11 cellular contexts compared by ENCODE assay signal in genomic region chr10:89534826-89535166, GRCh38. TPM values are rescaled to one million over a fixed set of nuclear protein-coding genes. Genes with fewer than 3 reads are reported as not detected.
DNase-seq lines count a peak whose midpoint lies in the region; TF ChIP-seq lines count a peak whose summit lies in the region.
"Had no signal": no experiment of that assay in that cellular context is flagged by ENCODE, and none has a peak within 500 bp of the region (broad histone marks: within the 10 kb centered on the region; RNA-seq: fewer than 3 reads in every experiment).

No MANE protein-coding gene starts in this region.

- H3K9ac ChIP-seq in NT2/D1 (ENCODE audit: insufficient read length, low read depth) (peak overlapping the region; percentile 76), neuronal stem cell (ENCODE audit: low read depth, low read length, poor library complexity) (no peak overlapping the region)

- peak overlapping the region in 1 of 4 donors; percentile 48 for H3K27ac ChIP-seq in esophagus muscularis mucosa (replicated peaks in 1 of 4)
- H3K27ac ChIP-seq in neuronal stem cell (replicated peaks; ENCODE audit: low read length), result no peak overlapping the region

- H3K4me1 ChIP-seq in NT2/D1 (ENCODE audit: insufficient read depth, insufficient read length), result peaks cover 2% of the 10 kb centered on the region
- H3K4me1 ChIP-seq in esophagus muscularis mucosa, result peaks cover 8 to 23% (median 20%) of the 10 kb centered on the region in 4 donors
- peaks cover 4 to 9% of the 10 kb centered on the region in 2 donors for H3K4me1 ChIP-seq in neuronal stem cell (ENCODE audit: control insufficient read depth in 2 of 2, insufficient read depth in 1 of 2, low read depth in 1 of 2, low read length in 2 of 2)

- H3K23ac ChIP-seq in neuronal stem cell (ENCODE audit: low read depth, low read length, poor library complexity), result no peak overlapping the region

- H2AFZ ChIP-seq in neuronal stem cell (ENCODE audit: low read length), result peak overlapping the region; percentile 87

- intact Hi-C loops in esophagus muscularis mucosa (cut with DNase I), result no loop called here

- no peak overlapping the region for H2BK15ac ChIP-seq in neuronal stem cell (ENCODE audit: low read length)

- WGBS in esophagus muscularis mucosa, result 22% methylated on average over 8 of the region's 8 CpGs
- WGBS in neuronal stem cell (ENCODE audit: extremely low coverage in 2 of 2, insufficient read length in 2 of 2, insufficient replicate concordance in 1 of 2), 2 donors, result no CpG with 5 or more reads among the region's 8 CpGs

- no peak overlapping the region for H4K8ac ChIP-seq in neuronal stem cell (ENCODE audit: low read depth, low read length)

- CTCF ChIA-PET in AG04449 (lab: Yijun Ruan, JAX), result interaction anchor here (0.9 to 2.3 kb wide), 2 partner anchors 28 to 166 kb away, joined by 3 to 7 read pairs; no protein-coding TSS in a partner anchor

- no peak for DNase-seq in AG04449 (ENCODE audit: low read depth, low spot score)
- no peak for DNase-seq in NT2/D1 (ENCODE audit: low read depth, low spot score)
- DNase-seq in esophagus muscularis mucosa (ENCODE audit: extremely low spot score), result no peak
- no peak for DNase-seq in neuronal stem cell (ENCODE audit: low spot score)
- no peak for DNase-seq in NCI-H1048 (lab: John Stamatoyannopoulos, UW)
- DNase-seq in NCI-H128 (lab: John Stamatoyannopoulos, UW; ENCODE audit: unreplicated experiment), result no peak
- no peak for DNase-seq in mucosa of gallbladder (ENCODE audit: low spot score)
- no peak for DNase-seq in SKM-1 (lab: John Stamatoyannopoulos, UW; ENCODE audit: unreplicated experiment)
- DNase-seq: dermis blood vessel endothelial cell had no signal

- H2AK5ac ChIP-seq in neuronal stem cell (ENCODE audit: low read depth, low read length), result no peak overlapping the region

- H2BK12ac ChIP-seq in neuronal stem cell (ENCODE audit: low read length), result no peak overlapping the region

- no peaks in the 10 kb centered on the region for H3K79me1 ChIP-seq in neuronal stem cell (ENCODE audit: low read depth, low read length)

- no peaks in the 10 kb centered on the region for H3K36me3 ChIP-seq in NT2/D1 (ENCODE audit: insufficient read depth, insufficient read length, low read length)
- no peaks in the 10 kb centered on the region for H3K36me3 ChIP-seq in esophagus muscularis mucosa
- no peaks in the 10 kb centered on the region for H3K36me3 ChIP-seq in neuronal stem cell (replicated peaks in 1 of 2; ENCODE audit: control insufficient read depth in 2 of 2, insufficient read depth in 2 of 2, low read length in 2 of 2)

- peaks cover 13% of the 10 kb centered on the region for H3K27me3 ChIP-seq in NT2/D1 (ENCODE audit: insufficient read depth, insufficient read length)
- H3K27me3 ChIP-seq in esophagus muscularis mucosa, result peaks cover 0 to 64% (median 36%) of the 10 kb centered on the region in 4 donors
- H3K27me3 ChIP-seq in neuronal stem cell (ENCODE audit: control insufficient read depth in 3 of 3, insufficient read depth in 3 of 3, low read depth in 1 of 3, low read length in 3 of 3), result peaks cover 13 to 65% (median 24%) of the 10 kb centered on the region in 3 experiments

- TF ChIP-seq CTCF in AG04449 (IDR thresholded peaks at IDR 0.05; ENCODE audit: insufficient read depth, low read length, missing control alignments) (no peak), esophagus muscularis mucosa (IDR thresholded peaks at IDR 0.05) (no peak)

- H3K4me3 ChIP-seq in AG04449 (ENCODE audit: low read depth, low read length) (peak overlapping the region; percentile 56), NT2/D1 (ENCODE audit: insufficient read length, low read depth) (peak overlapping the region; percentile 62), esophagus muscularis mucosa (peak overlapping the region; percentile 55 to 60 (median 58)), neuronal stem cell (ENCODE audit: low read length in 2 of 2) (peak overlapping the region; percentile 27 to 75)

- TF ChIP-seq POLR2A in esophagus muscularis mucosa (IDR thresholded peaks at IDR 0.05; ENCODE audit: low read depth), result no peak

- H2BK5ac ChIP-seq in neuronal stem cell (ENCODE audit: low read length), result no peak overlapping the region

- no peak overlapping the region for H3K18ac ChIP-seq in neuronal stem cell (ENCODE audit: low read length)

- no peak overlapping the region for H3K14ac ChIP-seq in neuronal stem cell (ENCODE audit: low read length)

- POLR2A ChIA-PET in AG04449 (lab: Yijun Ruan, JAX), result no interaction called here

- H3K4me2 ChIP-seq in neuronal stem cell (ENCODE audit: insufficient read depth, low read length, poor library complexity, severe bottlenecking), result peak overlapping the region; percentile 87

- H4K91ac ChIP-seq in neuronal stem cell (ENCODE audit: low read depth, low read length, poor library complexity), result no peak overlapping the region

- H3K9me3 ChIP-seq in NT2/D1 (ENCODE audit: insufficient read depth, low read length) (no peaks in the 10 kb centered on the region), esophagus muscularis mucosa (no peaks in the 10 kb centered on the region), neuronal stem cell (replicated peaks in 1 of 2; ENCODE audit: control insufficient read depth in 2 of 2, insufficient read depth in 1 of 2, low read depth in 1 of 2, low read length in 2 of 2) (no peaks in the 10 kb centered on the region)

- no peak overlapping the region for H3K4ac ChIP-seq in neuronal stem cell (ENCODE audit: low read length)

- TF ChIP-seq EP300 in esophagus muscularis mucosa (IDR thresholded peaks at IDR 0.05), result no peak

- no peak overlapping the region for H2BK120ac ChIP-seq in neuronal stem cell (ENCODE audit: low read depth, low read length)

RNA-seq across cellular contexts. Expression of gene SLC16A12, which starts 0.6 kb away (rescaled TPM):
- total RNA-seq in esophagus muscularis mucosa, result 1 to 10 TPM in 3 of 4 donors, under 1 TPM in 1; 0.83 to 2.2 (median 1.9) TPM
- polyA plus RNA-seq in neuronal stem cell (2013, experiment 1 of 2), result 0.04 TPM
- 0.06 TPM for polyA plus RNA-seq in neuronal stem cell (2013, experiment 2 of 2)
- 0.43 TPM for total RNA-seq in mucosa of gallbladder
- total RNA-seq: lung microvascular endothelial cell, SK-MEL-5 had no signal
